In the genomic region with DNA sequence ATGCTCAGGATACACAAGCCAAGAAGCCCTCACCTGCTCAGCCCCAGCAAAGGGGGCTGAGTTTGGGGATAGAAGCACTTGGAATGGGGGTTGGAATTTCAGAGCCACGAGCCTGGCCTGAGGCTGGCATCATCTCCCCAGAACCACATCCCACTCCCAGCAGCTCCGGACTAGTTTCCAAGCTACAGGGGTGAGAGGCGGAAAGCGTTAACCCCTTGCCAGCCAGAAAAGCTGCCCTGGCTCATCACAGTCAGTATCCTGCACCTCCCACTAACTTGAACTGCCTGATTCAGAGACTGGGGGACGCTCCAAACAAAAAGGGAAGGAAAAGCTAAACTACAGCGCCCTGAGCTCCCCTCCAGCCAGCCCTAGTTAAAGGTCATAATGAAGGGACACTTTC, we compare ENCODE assay signal across 31 cellular contexts. TPM values are rescaled to one million over a fixed set of nuclear protein-coding genes. Genes with fewer than 3 reads are reported as not detected.
"Had no signal": no experiment of that assay in that cellular context is flagged by ENCODE, and none has a peak within 500 bp of the region (broad histone marks: within the 10 kb centered on the region; RNA-seq: fewer than 3 reads in every experiment).

No MANE protein-coding gene starts in this region.

- H3K4me3 ChIP-seq: adrenal gland, body of pancreas, breast epithelium, Peyer's patch, SJSA1 had no signal

- H3K36me3 Mint-ChIP-seq: activated CD4-positive, alpha-beta memory T cell treated with anti-CD3 and anti-CD28 coated beads for 36 hours; activated naive CD4-positive, alpha-beta T cell treated with anti-CD3 and anti-CD28 coated beads, Interleukin-2, amount 50 U/mL, for 72 hours had no signal

- H3K4me3 Mint-ChIP-seq: activated CD4-positive, alpha-beta memory T cell treated with anti-CD3 and anti-CD28 coated beads for 36 hours; activated CD4-positive, alpha-beta T cell treated with anti-CD3 and anti-CD28 coated beads for 36 hours; activated CD4-positive, alpha-beta T cell treated with anti-CD3 and anti-CD28 coated beads, Interleukin-2, amount 10 ng/mL, durations not matched to agents 7 days and 5 days; activated naive CD4-positive, alpha-beta T cell treated with anti-CD3 and anti-CD28 coated beads for 36 hours; activated T-cell treated with anti-CD3 and anti-CD28 coated beads, Interleukin-2, amount 50 U/mL, for 4 hours; activated T-helper 1 cell treated with anti-CD3 and anti-CD28 coated beads, Interleukin-12 subunit alpha, Interleukin-12 subunit beta, Interleukin-2, Interleukin-4 antibody, amounts not matched to agents 30 ng/mL and 10 ng/mL and 1 ng/mL, durations not matched to agents 14 hours and 24 hours and 36 hours; T-helper 1 cell treated with Interleukin-12 subunit alpha and Interleukin-12 subunit beta and Interleukin-4 antibody, amounts not matched to agents 30 μg/mL and 1 μg/mL, for 36 hours; T-helper 2 cell treated with Interferon-gamma antibody and Interleukin-4, amounts not matched to agents 5 μg/mL and 100 μg/mL, for 36 hours had no signal

- H3K4me1 ChIP-seq: adrenal gland, body of pancreas, breast epithelium, Peyer's patch, SJSA1 had no signal

- H3K27me3 ChIP-seq: adrenal gland, body of pancreas, breast epithelium, Peyer's patch had no signal

- H3K36me3 ChIP-seq: adrenal gland, breast epithelium, Peyer's patch, SJSA1 had no signal

- H3K9me3 ChIP-seq: adrenal gland, body of pancreas, breast epithelium, Peyer's patch, SJSA1, SK-N-SH had no signal

- DNase-seq: activated CD4-positive, alpha-beta T cell treated with anti-CD3 and anti-CD28 coated beads for 36 hours; activated CD4-positive, alpha-beta T cell treated with anti-CD3 and anti-CD28 coated beads, Interleukin-2, amount 10 ng/mL, durations not matched to agents 7 days and 5 days; activated CD8-positive, alpha-beta memory T cell treated with anti-CD3 and anti-CD28 coated beads, Interleukin-2, amount 50 U/mL, for 4 hours; activated gamma-delta T cell treated with Interleukin-2 at 50 U/mL for 16 hours; activated naive CD4-positive, alpha-beta T cell treated with anti-CD3 and anti-CD28 coated beads for 36 hours; activated T-cell treated with anti-CD3 and anti-CD28 coated beads for 4 hours; activated T-cell treated with anti-CD3 and anti-CD28 coated beads, Interleukin-2, amount 50 U/mL, for 4 hours; adrenal gland; body of pancreas; caudate nucleus; cerebellar nuclear complex; KG1; NCI-H1092 treated with DMSO at 0.1 percent for 48 hours; NCI-H1417 treated with DMSO at 0.1 percent for 48 hours; NCI-H1694; NCI-H2029; NCI-H446 treated with DMSO at 0.1 percent for 48 hours; NCI-H524; NCI-H69; Peyer's patch; RPMI8226; SHP77 treated with DMSO at 0.1 percent for 48 hours; SK-N-SH had no signal

- H3K27ac Mint-ChIP-seq: activated CD4-positive, alpha-beta memory T cell treated with anti-CD3 and anti-CD28 coated beads for 36 hours; activated CD4-positive, alpha-beta T cell treated with anti-CD3 and anti-CD28 coated beads for 36 hours; activated CD4-positive, alpha-beta T cell treated with anti-CD3 and anti-CD28 coated beads, Interleukin-2, amount 10 ng/mL, durations not matched to agents 7 days and 5 days; activated naive CD4-positive, alpha-beta T cell treated with anti-CD3 and anti-CD28 coated beads for 36 hours; activated naive CD4-positive, alpha-beta T cell treated with anti-CD3 and anti-CD28 coated beads, Interleukin-2, amount 50 U/mL, for 72 hours; activated T-helper 1 cell treated with anti-CD3 and anti-CD28 coated beads, Interleukin-12 subunit alpha, Interleukin-12 subunit beta, Interleukin-2, Interleukin-4 antibody, amounts not matched to agents 30 ng/mL and 10 ng/mL and 1 ng/mL, durations not matched to agents 14 hours and 24 hours and 36 hours; T-helper 1 cell treated with Interleukin-12 subunit alpha and Interleukin-12 subunit beta and Interleukin-4 antibody, amounts not matched to agents 30 μg/mL and 1 μg/mL, for 36 hours; T-helper 2 cell treated with Interferon-gamma antibody and Interleukin-4, amounts not matched to agents 5 μg/mL and 100 μg/mL, for 36 hours had no signal

- ATAC-seq: activated CD4-positive, alpha-beta T cell treated with anti-CD3 and anti-CD28 coated beads for 36 hours; activated CD4-positive, CD25-positive, alpha-beta regulatory T cell treated with anti-CD3 and anti-CD28 coated beads, Interleukin-2, amount 50 U/mL, for 24 hours; activated naive CD4-positive, alpha-beta T cell treated with anti-CD3 and anti-CD28 coated beads, Interleukin-2, amount 50 U/mL, for 72 hours; activated T-cell treated with anti-CD3 and anti-CD28 coated beads, Interleukin-2, amount 50 U/mL, for 4 hours; body of pancreas had no signal

- H3K4me1 Mint-ChIP-seq: activated CD4-positive, alpha-beta T cell treated with anti-CD3 and anti-CD28 coated beads for 36 hours; activated CD4-positive, alpha-beta T cell treated with anti-CD3 and anti-CD28 coated beads, Interleukin-2, amount 10 ng/mL, durations not matched to agents 7 days and 5 days had no signal

- H3K9ac ChIP-seq: SK-N-SH had no signal

- H3K9me3 Mint-ChIP-seq: activated CD4-positive, alpha-beta memory T cell treated with anti-CD3 and anti-CD28 coated beads for 36 hours; activated CD4-positive, alpha-beta T cell treated with anti-CD3 and anti-CD28 coated beads, Interleukin-2, amount 10 ng/mL, durations not matched to agents 7 days and 5 days; activated naive CD4-positive, alpha-beta T cell treated with anti-CD3 and anti-CD28 coated beads for 36 hours; activated naive CD4-positive, alpha-beta T cell treated with anti-CD3 and anti-CD28 coated beads, Interleukin-2, amount 50 U/mL, for 72 hours; activated T-cell treated with anti-CD3 and anti-CD28 coated beads, Interleukin-2, amount 50 U/mL, for 4 hours; activated T-helper 1 cell treated with anti-CD3 and anti-CD28 coated beads, Interleukin-12 subunit alpha, Interleukin-12 subunit beta, Interleukin-2, Interleukin-4 antibody, amounts not matched to agents 30 ng/mL and 10 ng/mL and 1 ng/mL, durations not matched to agents 14 hours and 24 hours and 36 hours; T-helper 1 cell treated with Interleukin-12 subunit alpha and Interleukin-12 subunit beta and Interleukin-4 antibody, amounts not matched to agents 30 μg/mL and 1 μg/mL, for 36 hours; T-helper 2 cell treated with Interferon-gamma antibody and Interleukin-4, amounts not matched to agents 5 μg/mL and 100 μg/mL, for 36 hours had no signal

- H3K27ac ChIP-seq: adrenal gland, body of pancreas, breast epithelium, Peyer's patch, SJSA1 had no signal

RNA-seq across cellular contexts. Expression of gene CHST1, which starts 19.0 kb away (rescaled TPM):
- total RNA-seq: activated CD4-positive, alpha-beta T cell treated with anti-CD3 and anti-CD28 coated beads, Interleukin-2, amount 10 ng/mL, durations not matched to agents 7 days and 5 days; activated naive CD4-positive, alpha-beta T cell treated with anti-CD3 and anti-CD28 coated beads for 36 hours; SJSA1 had no signal
